ENCODE assay signal across 8 cellular contexts in genomic region chr1:247331526-247332214, GRCh38. TPM values are rescaled to one million over a fixed set of nuclear protein-coding genes. Genes with fewer than 3 reads are reported as not detected.
DNase-seq lines count a peak whose midpoint lies in the region; ATAC-seq and TF ChIP-seq lines count a peak whose summit lies in the region.

ZNF496 (minus strand) TSS chr1:247331867; CDS start chr1:247329578, 2,289 bp downstream.

- H3K4me1 ChIP-seq in ACC112 (ENCODE audit: control insufficient read depth, insufficient read depth, low read length, unreplicated experiment) (peaks cover 17% of the 10 kb centered on the region), spleen (peaks cover 10 to 54% (median 30%) of the 10 kb centered on the region in 6 donors)

- ATAC-seq in GM18858 (IDR thresholded peaks at IDR 0.05; ENCODE audit: unreplicated experiment) (peak; percentile 55), HG03064 (IDR thresholded peaks at IDR 0.05; ENCODE audit: low read depth, unreplicated experiment) (peak; percentile 43)

- H3K9me3 ChIP-seq in spleen: no peaks in the 10 kb centered on the region

- intact Hi-C loops in spleen (cut with DNase I; ENCODE audit: low total_unique reads): no loop called here

- H2AFZ ChIP-seq in ACC112 (ENCODE audit: low read length, unreplicated experiment): peak within 1 kb of the TSS; percentile 39

- 0 to 1% (median 1%) methylated on average over 25 to 92 of the region's 92 CpGs for WGBS in spleen, 5 donors

- DNase-seq in NCI-H2107 (lab: John Stamatoyannopoulos, UW) (peak; percentile 83), cardiac fibroblast (ENCODE audit: low read depth in 2 of 2) (peak; percentile 77 to 89), inferior parietal cortex (ENCODE audit: extremely low spot score) (peak; percentile 70), spleen (peak; percentile 90)

- TF ChIP-seq POLR2A in spleen (IDR thresholded peaks at IDR 0.05): no peak

- H3K27ac ChIP-seq in ACC112 (ENCODE audit: low read depth, low read length) (peak within 1 kb of the TSS; percentile 63; the same call in 1 of the 2 replicates), VCaP (peak within 1 kb of the TSS; percentile 83), spleen (peak within 1 kb of the TSS; percentile 62 to 90 (median 86))

- peaks cover 48% of the 10 kb centered on the region for H3K79me2 ChIP-seq in ACC112 (ENCODE audit: control insufficient read depth, insufficient read depth, low read length, unreplicated experiment)

- H3K36me3 ChIP-seq in ACC112 (ENCODE audit: insufficient read depth, low read length) (peaks cover 6% of the 10 kb centered on the region; the same call in 1 of the 2 replicates), spleen (peaks cover 0 to 33% (median 14%) of the 10 kb centered on the region in 6 donors)

- H3K27me3 ChIP-seq in ACC112 (ENCODE audit: insufficient read depth, low read length) (no peaks in the 10 kb centered on the region), spleen (replicated peaks in 1 of 7) (peaks cover 0 to 7% (median 0%) of the 10 kb centered on the region in 7 donors)

- H3K4me3 ChIP-seq in ACC112 (ENCODE audit: low read depth, low read length): peak within 1 kb of the TSS; percentile 97
- peak within 1 kb of the TSS; percentile 82 to 91 for H3K4me3 ChIP-seq in cardiac fibroblast (replicated peaks in 1 of 2; ENCODE audit: low read depth in 2 of 2, low read length in 2 of 2)
- peak within 1 kb of the TSS; percentile 77 to 97 (median 88) for H3K4me3 ChIP-seq in spleen

- peak; percentile 6; the same call in 1 of the 2 replicates for TF ChIP-seq CTCF in VCaP (conservative IDR thresholded peaks at IDR 0.05)
- TF ChIP-seq CTCF in cardiac fibroblast (IDR thresholded peaks at IDR 0.05; ENCODE audit: low read depth, low read length): no peak
- no peak for TF ChIP-seq CTCF in spleen (IDR thresholded peaks at IDR 0.05 in 8 of 11, conservative IDR thresholded peaks at IDR 0.05 in 3 of 11)

RNA-seq across cellular contexts. Expression of gene ZNF496, which starts in this region (rescaled TPM):
- 10 to 100 TPM; 22.0 to 45.4 (median 32.9) TPM for total RNA-seq in spleen
- polyA plus RNA-seq in spleen: 10 to 100 TPM in 1 of 3 donors, 1 to 10 TPM in 2; 5.7 to 13.3 (median 7.0) TPM

Comparison
In these comparisons a context has a peak if more than half of its experiments do, and no peak if none do; other contexts are left out.
1. Peak in every context shown above with its lines: DNase-seq, ATAC-seq, H3K4me3 ChIP-seq and H3K27ac ChIP-seq.